1 cellular context compared by ENCODE assay signal in genomic region chr1:32351077-32351858, GRCh38.
A peak's percentile ranks its signal among the peaks of the same experiment; 100 is the strongest.
TF ChIP-seq lines count a peak whose summit lies in the region.

No MANE protein-coding gene starts in this region.

TF ChIP-seq in K562, 482 proteins besides CTCF, POLR2A, EP300 and RAD21 (continued from another document and continues in another):
- TF ChIP-seq TRIM28 (IDR thresholded peaks at IDR 0.05) (no peak), CHD1 (IDR thresholded peaks at IDR 0.05; ENCODE audit: low read length) (no peak), CGGBP1 (CRISPR knock-in tag; IDR thresholded peaks at IDR 0.05) (no peak), FOXJ2 (tag; IDR thresholded peaks at IDR 0.05) (no peak), ZMIZ1 (IDR thresholded peaks at IDR 0.05; ENCODE audit: low read depth in 2 of 2, low read length in 2 of 2) (no peak), ZFP36 (IDR thresholded peaks at IDR 0.05; ENCODE audit: low read depth, low read length, partially characterized antibody) (no peak), SRSF1 (IDR thresholded peaks at IDR 0.05; ENCODE audit: low read depth, low read length) (no peak), ZNF282 (CRISPR knock-in tag; IDR thresholded peaks at IDR 0.05) (no peak), E2F5 (CRISPR knock-in tag; IDR thresholded peaks at IDR 0.05) (no peak), ZNF3 (CRISPR knock-in tag; IDR thresholded peaks at IDR 0.05) (no peak), ZNF41 (CRISPR knock-in tag; conservative IDR thresholded peaks at IDR 0.05) (0 out of 2 replicates have a peak, but pooled peaks have one; percentile 47), ELK3 (CRISPR knock-in tag; IDR thresholded peaks at IDR 0.05) (no peak), NCOA2 (IDR thresholded peaks at IDR 0.05; ENCODE audit: partially characterized antibody in 2 of 2) (no peak), ZNF592 (IDR thresholded peaks at IDR 0.05) (peak; percentile 64; the same call in 1 of the 2 replicates), HMBOX1 (IDR thresholded peaks at IDR 0.05) (no peak), NCOA6 (IDR thresholded peaks at IDR 0.05) (no peak), KDM2B (CRISPR knock-in tag; IDR thresholded peaks at IDR 0.05) (0 out of 2 replicates have a peak, but pooled peaks have one; percentile 93), PPARD (CRISPR knock-in tag; IDR thresholded peaks at IDR 0.05) (no peak), HDAC8 (tag; IDR thresholded peaks at IDR 0.05) (no peak), ZKSCAN1 (IDR thresholded peaks at IDR 0.05; ENCODE audit: low read depth, low read length) (peak; percentile 62; the same call in 1 of the 2 replicates), TEAD1 (CRISPR knock-in tag; IDR thresholded peaks at IDR 0.05) (peak in 1 of 2 experiments; percentile 85; a peak in 2 of 4 replicates), ZNF76 (CRISPR knock-in tag; IDR thresholded peaks at IDR 0.05; ENCODE audit: borderline replicate concordance) (peak; percentile 80; the same call in 1 of the 2 replicates), ATF6 (CRISPR knock-in tag; IDR thresholded peaks at IDR 0.05) (peak; percentile 94; the same call in 1 of the 2 replicates), IRF2 (CRISPR knock-in tag; IDR thresholded peaks at IDR 0.05) (no peak), PBX2 (CRISPR knock-in tag; IDR thresholded peaks at IDR 0.05; ENCODE audit: low read depth) (no peak), PBX2 (tag; conservative IDR thresholded peaks at IDR 0.05; ENCODE audit: low read depth) (no peak), NFRKB (IDR thresholded peaks at IDR 0.05; ENCODE audit: low read depth) (no peak; the same call in 1 of the 2 replicates), SMAD4 (CRISPR knock-in tag; conservative IDR thresholded peaks at IDR 0.05) (peak; percentile 75), CEBPB (tag; IDR thresholded peaks at IDR 0.05) (no peak), ZNF347 (CRISPR knock-in tag; IDR thresholded peaks at IDR 0.05; ENCODE audit: low read depth) (no peak), ZNF384 (IDR thresholded peaks at IDR 0.05; ENCODE audit: low read depth, low read length) (no peak), ZNF445 (CRISPR knock-in tag; IDR thresholded peaks at IDR 0.05; ENCODE audit: low read depth) (0 out of 2 replicates have a peak, but pooled peaks have one; percentile 44), CTCFL (IDR thresholded peaks at IDR 0.05; ENCODE audit: borderline replicate concordance, insufficient read depth, low read depth, low read length, poor library complexity, severe bottlenecking) (peak; percentile 100), POLR3G (IDR thresholded peaks at IDR 0.05; ENCODE audit: extremely low read depth, insufficient read length, insufficient replicate concordance) (no peak), MAFK (IDR thresholded peaks at IDR 0.05; ENCODE audit: low read length) (no peak), USF1 (CRISPR knock-in tag; IDR thresholded peaks at IDR 0.05) (peak; percentile 74), NEUROD1 (IDR thresholded peaks at IDR 0.05; ENCODE audit: borderline replicate concordance, low read depth, low read length, partially characterized antibody) (no peak), MTA3 (IDR thresholded peaks at IDR 0.05; ENCODE audit: borderline replicate concordance) (peak; percentile 77; the same call in 1 of the 2 replicates), THRAP3 (IDR thresholded peaks at IDR 0.05; ENCODE audit: borderline replicate concordance) (no peak), ZNF146 (CRISPR knock-in tag; IDR thresholded peaks at IDR 0.05; ENCODE audit: unreplicated experiment) (no peak), BRF1 (IDR thresholded peaks at IDR 0.05; ENCODE audit: borderline replicate concordance, extremely low read depth, insufficient read length) (no peak)
